ENCODE assay signal across 10 cellular contexts in the genomic region with DNA sequence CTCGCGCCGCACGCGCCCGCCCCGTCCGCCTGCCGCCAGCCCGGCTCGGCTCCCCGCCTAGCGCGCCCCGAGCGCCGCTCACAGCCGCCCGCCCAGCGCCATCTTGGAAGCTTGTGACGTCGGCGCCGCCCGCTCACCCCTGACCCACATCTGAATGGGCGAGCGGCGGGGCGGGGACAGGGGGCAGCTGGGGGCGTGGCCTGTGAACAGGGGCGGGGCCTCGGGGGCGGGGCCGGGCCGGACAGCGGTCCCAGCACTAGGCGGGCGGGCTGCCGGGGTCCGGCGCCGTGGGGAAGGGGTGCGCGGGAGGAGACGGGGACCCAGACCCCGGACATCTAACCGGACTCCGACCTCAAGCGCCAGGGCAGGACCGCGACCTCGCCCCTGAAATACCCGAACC. TPM values are rescaled to one million over a fixed set of nuclear protein-coding genes. Genes with fewer than 3 reads are reported as not detected.
A peak's percentile ranks its signal among the peaks of the same experiment; 100 is the strongest.
DNase-seq lines count a peak whose midpoint lies in the region; ATAC-seq and TF ChIP-seq lines count a peak whose summit lies in the region.
"Not testable (repeated sequence)": the region's sequence is repeated elsewhere in the genome, so short reads cannot be mapped to it uniquely, and the experiment has no call there.
"Had no signal": no experiment of that assay in that cellular context is flagged by ENCODE, and none has a peak within 500 bp of the region (broad histone marks: within the 10 kb centered on the region; RNA-seq: fewer than 3 reads in every experiment).

No MANE protein-coding gene starts in this region.

- H3K27me3 ChIP-seq in PC-3 (ENCODE audit: low read length); foreskin keratinocyte: not testable (repeated sequence)

- CTCF ChIA-PET in PC-3 (lab: Charles Lee) = not testable (repeated sequence)

- H3K36me3 ChIP-seq in PC-3 (ENCODE audit: low read depth, low read length); mucosa of descending colon (ENCODE audit: low read depth): not testable (repeated sequence)

- intact Hi-C loops in PC-3 (cut with micrococcal nuclease); mucosa of descending colon (cut with DNase I, micrococcal nuclease): not testable (repeated sequence)

- H2AFZ ChIP-seq in PC-3 (ENCODE audit: low read length) = not testable (repeated sequence)

- not testable (repeated sequence) for H4K20me1 ChIP-seq in PC-3 (ENCODE audit: low read length)

- not testable (repeated sequence) for H3K4me1 ChIP-seq in PC-3 (ENCODE audit: insufficient read depth, low read length); foreskin keratinocyte; mucosa of descending colon (ENCODE audit: low read depth)

- BruUV-seq in PC-3 (replicated peaks; lab: Mats Ljungman, UMichigan) = not testable (repeated sequence)

- H3K9me2 ChIP-seq in PC-3 (replicated peaks; ENCODE audit: low read length) = not testable (repeated sequence)

- not testable (repeated sequence) for H3K9ac ChIP-seq in PC-3 (ENCODE audit: low read length)

- POLR2A ChIA-PET in PC-3 (lab: Charles Lee; ENCODE audit: unreplicated experiment) = not testable (repeated sequence)

- peak; percentile 73 for ATAC-seq in GM18505 (IDR thresholded peaks at IDR 0.05; ENCODE audit: unreplicated experiment)
- ATAC-seq in GM21576 (IDR thresholded peaks at IDR 0.05; ENCODE audit: unreplicated experiment) = peak; percentile 77
- peak; percentile 77 for ATAC-seq in HG03045 (IDR thresholded peaks at IDR 0.05; ENCODE audit: unreplicated experiment)
- peak; percentile 53 for ATAC-seq in PC-3
- peak; percentile 58 for ATAC-seq in foreskin keratinocyte
- ATAC-seq in mucosa of descending colon = peak; percentile 86

- not testable (repeated sequence) for DNase-seq in PC-3, foreskin keratinocyte, mucosa of descending colon
- DNase-seq in activated T-cell treated with anti-CD3 and anti-CD28 coated beads for 24 hours (ENCODE audit: low read depth) = peak; percentile 5
- DNase-seq in stimulated activated CD8-positive, alpha-beta memory T cell treated with anti-CD3 and anti-CD28 coated beads, Interleukin-4, amount 100 ng/mL, for 48 hours = peak; percentile 40

- TF ChIP-seq POLR2A in GM18505 (IDR thresholded peaks at IDR 0.05; ENCODE audit: borderline replicate concordance, extremely low read depth, insufficient read depth, insufficient read length) = not testable (repeated sequence)

- H3K9me3 ChIP-seq in PC-3 (ENCODE audit: low read length); mucosa of descending colon: not testable (repeated sequence)

- H3F3A ChIP-seq in PC-3 (ENCODE audit: low read length, unreplicated experiment) = not testable (repeated sequence)

- not testable (repeated sequence) for TF ChIP-seq CTCF in PC-3 (conservative IDR thresholded peaks at IDR 0.05; ENCODE audit: low read depth, low read length); foreskin keratinocyte (conservative IDR thresholded peaks at IDR 0.05); mucosa of descending colon (IDR thresholded peaks at IDR 0.05)

- not testable (repeated sequence) for H3K79me2 ChIP-seq in PC-3 (ENCODE audit: low read length)

- not testable (repeated sequence) for H3K27ac ChIP-seq in PC-3 (ENCODE audit: low read length); foreskin keratinocyte

- H3K4me2 ChIP-seq in PC-3 (ENCODE audit: low read length) = not testable (repeated sequence)

- not testable (repeated sequence) for H3K4me3 ChIP-seq in PC-3 (ENCODE audit: low read length); mucosa of descending colon

RNA-seq across cellular contexts. Expression of a gene that starts 33.9 kb away (rescaled TPM):
- total RNA-seq in PC-3 (2014; rRNA removed) = 0.06 and 0.15 TPM in 2 replicates
- total RNA-seq in foreskin keratinocyte = 0.07 and 0.10 TPM in 2 replicates
- polyA plus RNA-seq in foreskin keratinocyte = 0.02 and 0.03 TPM in 2 replicates
- under 1 TPM; 0.09 to 0.25 (median 0.22) TPM for total RNA-seq in mucosa of descending colon

RNA-seq across cellular contexts. Expression of a gene that starts 50.2 kb away (rescaled TPM):
- total RNA-seq in PC-3 (2014; rRNA removed) (3.2 and 14.8 TPM in 2 replicates), foreskin keratinocyte (0.56 and 2.4 TPM in 2 replicates), mucosa of descending colon (1 to 10 TPM in 1 of 3 donors, not detected in 2; 2.9 TPM)
- 0.87 and 4.1 TPM in 2 replicates for polyA plus RNA-seq in foreskin keratinocyte

RNA-seq across cellular contexts. Expression of a gene that starts 59.9 kb away (rescaled TPM):
- total RNA-seq in PC-3 (2014; rRNA removed) (not detected in 2 replicates), foreskin keratinocyte (not detected in 2 replicates), mucosa of descending colon (not detected)
- not detected in 2 replicates for polyA plus RNA-seq in foreskin keratinocyte
- total RNA-seq: hepatocyte had no signal
- polyA plus RNA-seq: CD14-positive monocyte, hepatocyte had no signal
